In the genomic region with DNA sequence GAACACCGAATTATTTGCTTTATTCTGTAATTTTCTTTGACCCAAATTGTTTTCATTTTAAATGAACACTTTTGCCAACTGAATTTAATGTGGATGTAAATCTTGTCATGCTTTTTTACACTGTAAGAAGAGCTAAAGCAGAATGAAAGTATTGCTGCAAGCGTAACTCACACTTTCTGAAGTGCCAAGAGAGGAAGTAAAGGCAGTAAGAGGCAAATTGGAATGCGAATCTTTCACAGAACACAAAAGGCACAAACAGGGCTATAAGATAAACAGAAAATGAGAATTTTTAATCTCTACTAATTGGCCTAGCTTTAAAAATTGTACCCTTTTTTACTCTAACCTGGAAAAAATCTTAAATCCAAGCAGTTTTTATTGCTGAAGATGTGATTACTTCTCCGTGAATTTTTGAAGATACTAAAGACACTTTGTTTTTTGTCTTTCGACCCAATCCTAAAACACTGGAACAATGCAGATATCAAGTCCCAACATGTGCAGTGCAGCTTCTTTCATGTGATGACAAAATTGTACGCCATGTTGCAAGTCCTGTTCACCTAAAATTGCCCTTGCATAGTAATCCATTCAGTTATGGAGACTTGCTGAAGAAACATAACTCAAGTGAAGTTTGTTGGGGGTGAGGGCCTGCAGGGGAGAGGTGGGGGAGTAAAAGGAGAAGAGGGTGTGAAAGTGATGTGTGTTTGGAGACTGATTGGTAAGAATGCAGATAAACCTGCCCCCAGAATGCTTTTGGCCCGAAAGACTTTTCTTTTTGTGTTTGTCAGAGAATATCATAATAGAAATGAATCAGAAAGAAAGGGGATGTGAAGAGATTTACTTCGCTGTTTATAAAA, we compare ENCODE assay signal across 8 cellular contexts.
DNase-seq lines count a peak whose midpoint lies in the region; ATAC-seq, FAIRE-seq and TF ChIP-seq lines count a peak whose summit lies in the region.

No MANE protein-coding gene starts in this region.

- peaks cover 23% of the 10 kb centered on the region for H3K79me2 ChIP-seq in Loucy (ENCODE audit: insufficient read depth, low read length)

- H3F3A ChIP-seq in Loucy (ENCODE audit: low read depth) = peaks cover 19% of the 10 kb centered on the region; the same call in 1 of the 2 replicates

- H3K9ac ChIP-seq in BLaER1 (no peak overlapping the region), Loucy (ENCODE audit: low read depth, low read length, poor library complexity, severe bottlenecking) (peak overlapping the region; percentile 84)

- H3K27ac ChIP-seq in BLaER1 (no peak overlapping the region), muscle layer of duodenum (ENCODE audit: low read length) (no peak overlapping the region)

- H3K4me1 ChIP-seq in BLaER1 = peaks cover 58% of the 10 kb centered on the region
- peaks cover 36% of the 10 kb centered on the region for H3K4me1 ChIP-seq in Loucy (ENCODE audit: insufficient read depth, low read length, poor library complexity, severe bottlenecking)
- H3K4me1 ChIP-seq in muscle layer of duodenum (ENCODE audit: control insufficient read depth in 1 of 2, insufficient read depth in 2 of 2, low read length in 2 of 2) = peaks cover 17 to 35% of the 10 kb centered on the region in 2 donors

- peak overlapping the region; percentile 92 for H3K4me3 ChIP-seq in BLaER1
- peak overlapping the region; percentile 93 for H3K4me3 ChIP-seq in Loucy (ENCODE audit: low read length, poor library complexity, severe bottlenecking)
- H3K4me3 ChIP-seq in muscle layer of duodenum (ENCODE audit: low read depth in 1 of 2, low read length in 2 of 2) = peak overlapping the region; percentile 76 to 86

- ATAC-seq in central memory CD8-positive, alpha-beta T cell (replicated peaks; ENCODE audit: extremely low read depth, poor library complexity, severe bottlenecking) = no peak

- H2AFZ ChIP-seq in Loucy (ENCODE audit: low read length) = no peak overlapping the region

- TF ChIP-seq CTCF in Loucy (conservative IDR thresholded peaks at IDR 0.05; ENCODE audit: low read length) = no peak

- peaks cover 11% of the 10 kb centered on the region; the same call in 1 of the 2 replicates for H3K36me3 ChIP-seq in BLaER1
- no peaks in the 10 kb centered on the region for H3K36me3 ChIP-seq in Loucy (ENCODE audit: insufficient read depth, low read length)
- H3K36me3 ChIP-seq in muscle layer of duodenum (ENCODE audit: control insufficient read depth in 1 of 2, insufficient read depth in 2 of 2, low read length in 2 of 2) = no peaks in the 10 kb centered on the region

- H3K27me3 ChIP-seq in BLaER1 (peaks cover 17% of the 10 kb centered on the region; the same call in 1 of the 2 replicates), Loucy (ENCODE audit: insufficient read depth, low read length, poor library complexity, severe bottlenecking) (no peaks in the 10 kb centered on the region), muscle layer of duodenum (ENCODE audit: low read depth, low read length) (no peaks in the 10 kb centered on the region)

- H3K36me3 Mint-ChIP-seq in central memory CD8-positive, alpha-beta T cell (ENCODE audit: insufficient read depth) = peaks cover 36% of the 10 kb centered on the region

- peaks cover 59% of the 10 kb centered on the region for H4K20me1 ChIP-seq in BLaER1
- peaks cover 35% of the 10 kb centered on the region for H4K20me1 ChIP-seq in Loucy (ENCODE audit: insufficient read depth, low read length, poor library complexity, severe bottlenecking)

- peaks cover 56% of the 10 kb centered on the region for H3K4me1 Mint-ChIP-seq in central memory CD8-positive, alpha-beta T cell

- H3K27me3 Mint-ChIP-seq in central memory CD8-positive, alpha-beta T cell = no peaks in the 10 kb centered on the region

- DNase-seq in central memory CD8-positive, alpha-beta T cell (ENCODE audit: low spot score in 2 of 2) = no peak
- DNase-seq in NCI-H526 treated with DMSO at 0.1 percent for 48 hours (lab: John Stamatoyannopoulos, UW) (no peak), germinal center (ENCODE audit: low spot score) (no peak), DMS153 treated with DMSO at 0.1 percent for 48 hours (lab: John Stamatoyannopoulos, UW; ENCODE audit: unreplicated experiment) (no peak), urothelium cell line (ENCODE audit: low spot score) (no peak)

- H3K9me3 Mint-ChIP-seq in central memory CD8-positive, alpha-beta T cell = no peaks in the 10 kb centered on the region

- H3K4me3 Mint-ChIP-seq in central memory CD8-positive, alpha-beta T cell = peak overlapping the region; percentile 96

- no peak for FAIRE-seq in urothelium cell line (lab: Jason Lieb, UNC)

- H3K9me2 ChIP-seq in Loucy (replicated peaks; ENCODE audit: low read depth, low read length) = no peaks in the 10 kb centered on the region

- peak overlapping the region; percentile 95 for H3K27ac Mint-ChIP-seq in central memory CD8-positive, alpha-beta T cell (ENCODE audit: low read depth)

- H3K9me3 ChIP-seq in BLaER1 = no peaks in the 10 kb centered on the region
- H3K9me3 ChIP-seq in Loucy (ENCODE audit: insufficient read depth, low read depth, low read length) = no peaks in the 10 kb centered on the region
- no peaks in the 10 kb centered on the region for H3K9me3 ChIP-seq in muscle layer of duodenum (ENCODE audit: control insufficient read depth in 1 of 2, low read length in 2 of 2)

- H3K4me2 ChIP-seq in BLaER1 = peak overlapping the region; percentile 99
- H3K4me2 ChIP-seq in Loucy (ENCODE audit: low read depth, low read length, poor library complexity, severe bottlenecking) = peak overlapping the region; percentile 91
